ENCODE assay signal across 1 cellular context in the genomic region with DNA sequence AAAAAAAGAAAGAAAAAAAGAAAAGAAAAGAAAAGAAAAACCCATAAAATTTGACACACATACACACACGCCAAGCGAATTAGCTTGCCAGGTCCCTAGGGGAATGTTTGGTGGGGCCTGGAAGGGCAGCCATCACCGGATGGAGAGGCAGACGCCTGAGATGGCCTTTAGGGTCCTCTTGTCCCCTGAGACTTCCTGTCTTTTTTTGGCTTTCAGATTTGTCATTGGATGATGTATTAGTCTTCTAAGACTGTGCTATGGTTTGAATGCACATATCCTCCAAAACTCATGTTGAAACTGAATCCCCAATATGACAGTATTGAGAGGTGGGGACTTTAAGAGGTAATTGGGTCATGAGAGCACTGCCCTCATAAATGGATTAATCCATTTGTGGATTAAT.
TF ChIP-seq lines count a peak whose summit lies in the region.

No MANE protein-coding gene starts in this region.

TF ChIP-seq in WTC11, 78 proteins besides CTCF, POLR2A, EP300 and RAD21 (continued from another document):
- TF ChIP-seq, protein P1, sequence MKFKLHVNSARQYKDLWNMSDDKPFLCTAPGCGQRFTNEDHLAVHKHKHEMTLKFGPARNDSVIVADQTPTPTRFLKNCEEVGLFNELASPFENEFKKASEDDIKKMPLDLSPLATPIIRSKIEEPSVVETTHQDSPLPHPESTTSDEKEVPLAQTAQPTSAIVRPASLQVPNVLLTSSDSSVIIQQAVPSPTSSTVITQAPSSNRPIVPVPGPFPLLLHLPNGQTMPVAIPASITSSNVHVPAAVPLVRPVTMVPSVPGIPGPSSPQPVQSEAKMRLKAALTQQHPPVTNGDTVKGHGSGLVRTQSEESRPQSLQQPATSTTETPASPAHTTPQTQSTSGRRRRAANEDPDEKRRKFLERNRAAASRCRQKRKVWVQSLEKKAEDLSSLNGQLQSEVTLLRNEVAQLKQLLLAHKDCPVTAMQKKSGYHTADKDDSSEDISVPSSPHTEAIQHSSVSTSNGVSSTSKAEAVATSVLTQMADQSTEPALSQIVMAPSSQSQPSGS (CRISPR knock-in tag; IDR thresholded peaks at IDR 0.05; ENCODE audit: borderline replicate concordance, low read depth) = no peak
- no peak for TF ChIP-seq RORB (CRISPR knock-in tag; IDR thresholded peaks at IDR 0.05)
